ENCODE assay signal across 22 cellular contexts in the genomic region with DNA sequence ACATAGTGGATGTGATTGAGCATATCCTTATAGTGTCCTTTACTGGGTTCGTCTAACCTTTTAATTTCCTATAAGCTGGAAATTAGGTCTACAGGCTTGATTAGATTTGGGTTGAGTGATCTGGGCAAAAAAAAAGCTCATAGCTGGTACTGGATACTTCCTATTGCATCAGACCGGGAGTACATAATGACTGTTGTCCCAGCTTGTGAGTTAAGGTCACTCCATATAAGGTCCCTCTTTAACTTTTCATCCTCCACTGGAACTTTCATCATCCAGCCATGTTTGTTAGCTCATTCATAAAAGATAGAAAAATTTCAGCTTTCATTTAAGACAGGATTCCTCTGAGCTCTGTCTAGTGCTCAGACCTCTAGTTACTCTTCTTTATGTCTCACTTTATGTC.
DNase-seq lines count a peak whose midpoint lies in the region; ATAC-seq, FAIRE-seq and TF ChIP-seq lines count a peak whose summit lies in the region.
"Had no signal": no experiment of that assay in that cellular context is flagged by ENCODE, and none has a peak within 500 bp of the region (broad histone marks: within the 10 kb centered on the region; RNA-seq: fewer than 3 reads in every experiment).

No MANE protein-coding gene starts in this region.

- no peaks in the 10 kb centered on the region for H3K9me1 ChIP-seq in K562 (ENCODE audit: control insufficient read depth, insufficient read depth, low read length)

- H3K4me2 ChIP-seq in K562 (ENCODE audit: insufficient read depth, low read length) = no peak overlapping the region

- H2AFZ ChIP-seq in K562 (ENCODE audit: low read depth, low read length) = no peak overlapping the region

- H3K9me3 ChIP-seq in K562 (replicated peaks; ENCODE audit: control insufficient read depth, insufficient read depth, low read depth, low read length) (no peaks in the 10 kb centered on the region), uterus (no peaks in the 10 kb centered on the region)
- H3K9me3 ChIP-seq: body of pancreas, psoas muscle had no signal

- no peak for TF ChIP-seq EP300 in K562 (IDR thresholded peaks at IDR 0.05; ENCODE audit: low read length)

- no peak overlapping the region for H3K4me3 Mint-ChIP-seq in stimulated activated effector memory CD8-positive, alpha-beta T cell treated with anti-CD3 and anti-CD28 coated beads, Interleukin-12 subunit alpha, Interleukin-12 subunit beta, amount 100 ng/mL, for 72 hours
- H3K4me3 Mint-ChIP-seq in stimulated activated memory B cell treated with anti-CD40 and anti-IgM and Interleukin-4, amounts not matched to agents 10 μg/mL and 1 μg/mL and 100 μg/mL, for 72 hours = no peak overlapping the region
- H3K4me3 Mint-ChIP-seq: CD4-positive, CD25-positive, alpha-beta regulatory T cell; T-helper 2 cell treated with Interferon-gamma antibody and Interleukin-4, amounts not matched to agents 5 μg/mL and 100 μg/mL, for 36 hours had no signal

- H3K9ac ChIP-seq in K562 (ENCODE audit: insufficient read depth in 1 of 2, low read depth in 2 of 2, low read length in 2 of 2) = no peak overlapping the region

- no peaks in the 10 kb centered on the region for H3K4me1 ChIP-seq in K562 (replicated peaks in 1 of 2; ENCODE audit: control insufficient read depth in 2 of 2, insufficient read depth in 2 of 2, low read length in 2 of 2)
- H3K4me1 ChIP-seq in uterus = no peaks in the 10 kb centered on the region
- H3K4me1 ChIP-seq: heart left ventricle, psoas muscle had no signal

- H3K36me3 ChIP-seq in K562 (ENCODE audit: control insufficient read depth, insufficient read depth, low read length) = no peaks in the 10 kb centered on the region
- no peaks in the 10 kb centered on the region for H3K36me3 ChIP-seq in uterus
- H3K36me3 ChIP-seq: heart left ventricle, WERI-Rb-1 had no signal

- H3K27ac Mint-ChIP-seq in stimulated activated effector memory CD8-positive, alpha-beta T cell treated with anti-CD3 and anti-CD28 coated beads, Interleukin-12 subunit alpha, Interleukin-12 subunit beta, amount 100 ng/mL, for 72 hours = no peak overlapping the region
- no peak overlapping the region for H3K27ac Mint-ChIP-seq in stimulated activated memory B cell treated with anti-CD40 and anti-IgM and Interleukin-4, amounts not matched to agents 10 μg/mL and 1 μg/mL and 100 μg/mL, for 72 hours
- H3K27ac Mint-ChIP-seq: activated T-helper 2 cell treated with anti-CD3 and anti-CD28 coated beads, Interferon-gamma antibody, Interleukin-2, Interleukin-4, amounts not matched to agents 10 μg/mL and 5 μg/mL and 100 μg/mL, durations not matched to agents 14 hours and 24 hours and 36 hours; CD4-positive, CD25-positive, alpha-beta regulatory T cell; T-helper 2 cell treated with Interferon-gamma antibody and Interleukin-4, amounts not matched to agents 5 μg/mL and 100 μg/mL, for 36 hours had no signal

- intact Hi-C loops in K562 (cut with micrococcal nuclease) (no loop called here), uterus (cut with DNase I; ENCODE audit: low total_unique reads) (no loop called here)

- in situ Hi-C loops in K562 (cut with MboI) = loop anchor here (10.0 kb wide), 1 partner anchor 145 kb away; no protein-coding TSS in a partner anchor

- 0% methylated on average over 2 of the region's 2 CpGs for WGBS in K562 (ENCODE audit: insufficient coverage, low coverage, missing lambda C conversion rate)

- no peaks in the 10 kb centered on the region for H3K27me3 Mint-ChIP-seq in stimulated activated memory B cell treated with anti-CD40 and anti-IgM and Interleukin-4, amounts not matched to agents 10 μg/mL and 1 μg/mL and 100 μg/mL, for 72 hours

- no peaks in the 10 kb centered on the region for H4K20me1 ChIP-seq in K562 (replicated peaks; ENCODE audit: control insufficient read depth, insufficient read depth, low read length)

- CTCF ChIA-PET in K562 (lab: Yijun Ruan, JAX; ENCODE audit: low intra/inter-chr PET ratio) = no interaction called here

- FAIRE-seq in K562 (lab: Jason Lieb, UNC) = no peak
- FAIRE-seq: D721Med, HTR-8/SVneo had no signal

- H3K4me3 ChIP-seq in K562 = no peak overlapping the region
- no peak overlapping the region for H3K4me3 ChIP-seq in uterus
- H3K4me3 ChIP-seq: body of pancreas, heart left ventricle, psoas muscle, SK-N-MC had no signal

- no peak for ATAC-seq in K562
- peak; percentile 61 for ATAC-seq in stimulated activated effector memory CD8-positive, alpha-beta T cell treated with anti-CD3 and anti-CD28 coated beads, Interleukin-12 subunit alpha, Interleukin-12 subunit beta, amount 100 ng/mL, for 72 hours
- no peak for ATAC-seq in stimulated activated memory B cell treated with anti-CD40 and anti-IgM and Interleukin-4, amounts not matched to agents 10 μg/mL and 1 μg/mL and 100 μg/mL, for 72 hours
- ATAC-seq: body of pancreas, heart left ventricle, left cardiac atrium, psoas muscle had no signal

- TF ChIP-seq RAD21 in K562 (CRISPR knock-in tag; conservative IDR thresholded peaks at IDR 0.05 in 1 of 2, IDR thresholded peaks at IDR 0.05 in 1 of 2) = no peak

- no peak overlapping the region for H3K27ac ChIP-seq in K562 (ENCODE audit: extremely low read depth, low read depth, low read length)
- H3K27ac ChIP-seq in uterus = peak overlapping the region in 1 of 2 donors; percentile 43
- H3K27ac ChIP-seq: body of pancreas, heart left ventricle, psoas muscle, RWPE1, SK-N-MC, WERI-Rb-1 had no signal

- H3K9me3 Mint-ChIP-seq in stimulated activated effector memory CD8-positive, alpha-beta T cell treated with anti-CD3 and anti-CD28 coated beads, Interleukin-12 subunit alpha, Interleukin-12 subunit beta, amount 100 ng/mL, for 72 hours = no peaks in the 10 kb centered on the region
- H3K9me3 Mint-ChIP-seq in stimulated activated memory B cell treated with anti-CD40 and anti-IgM and Interleukin-4, amounts not matched to agents 10 μg/mL and 1 μg/mL and 100 μg/mL, for 72 hours = no peaks in the 10 kb centered on the region
- H3K9me3 Mint-ChIP-seq: activated T-helper 2 cell treated with anti-CD3 and anti-CD28 coated beads, Interferon-gamma antibody, Interleukin-2, Interleukin-4, amounts not matched to agents 10 μg/mL and 5 μg/mL and 100 μg/mL, durations not matched to agents 14 hours and 24 hours and 36 hours; T-helper 2 cell treated with Interferon-gamma antibody and Interleukin-4, amounts not matched to agents 5 μg/mL and 100 μg/mL, for 36 hours had no signal

- H3K36me3 Mint-ChIP-seq in stimulated activated effector memory CD8-positive, alpha-beta T cell treated with anti-CD3 and anti-CD28 coated beads, Interleukin-12 subunit alpha, Interleukin-12 subunit beta, amount 100 ng/mL, for 72 hours = no peaks in the 10 kb centered on the region
- H3K36me3 Mint-ChIP-seq in stimulated activated memory B cell treated with anti-CD40 and anti-IgM and Interleukin-4, amounts not matched to agents 10 μg/mL and 1 μg/mL and 100 μg/mL, for 72 hours = no peaks in the 10 kb centered on the region
- H3K36me3 Mint-ChIP-seq: CD4-positive, CD25-positive, alpha-beta regulatory T cell had no signal

- DNase-seq in HCEC 1CT (peak; percentile 50), OCI-M1 (lab: John Stamatoyannopoulos, UW) (peak; percentile 4), K562 (ENCODE audit: extremely low read depth in 1 of 4, low spot score in 3 of 4) (no peak), NCI-H2171 treated with DMSO at 0.1 percent for 48 hours (lab: John Stamatoyannopoulos, UW) (no peak), uterus (no peak)
- DNase-seq in stimulated activated effector memory CD8-positive, alpha-beta T cell treated with anti-CD3 and anti-CD28 coated beads, Interleukin-12 subunit alpha, Interleukin-12 subunit beta, amount 100 ng/mL, for 72 hours (ENCODE audit: low spot score in 2 of 2) = no peak
- DNase-seq: activated CD4-positive, alpha-beta T cell treated with anti-CD3 and anti-CD28 coated beads, Interleukin-2, amount 50 U/mL, for 1 hour; body of pancreas; CD4-positive, CD25-positive, alpha-beta regulatory T cell; cerebellar nuclear complex; heart left ventricle; left cardiac atrium; NCI-H1436; psoas muscle; WERI-Rb-1 had no signal

- no peaks in the 10 kb centered on the region; a peak in 1 of 5 replicates for H3K27me3 ChIP-seq in K562 (ENCODE audit: control insufficient read depth in 2 of 2, insufficient read depth in 2 of 2, low read length in 2 of 2)
- H3K27me3 ChIP-seq in uterus = no peaks in the 10 kb centered on the region
- H3K27me3 ChIP-seq: body of pancreas had no signal

- H3K79me2 ChIP-seq in K562 (ENCODE audit: control insufficient read depth, insufficient read depth, low read length) = no peaks in the 10 kb centered on the region

- no peaks in the 10 kb centered on the region for H3K4me1 Mint-ChIP-seq in stimulated activated effector memory CD8-positive, alpha-beta T cell treated with anti-CD3 and anti-CD28 coated beads, Interleukin-12 subunit alpha, Interleukin-12 subunit beta, amount 100 ng/mL, for 72 hours
- no peaks in the 10 kb centered on the region for H3K4me1 Mint-ChIP-seq in stimulated activated memory B cell treated with anti-CD40 and anti-IgM and Interleukin-4, amounts not matched to agents 10 μg/mL and 1 μg/mL and 100 μg/mL, for 72 hours

- BruUV-seq in K562 (replicated peaks; lab: Mats Ljungman, UMichigan) = no TSS peak

- POLR2A ChIA-PET in K562 (lab: Yijun Ruan, JAX) = interaction anchor here (0.8 kb wide), 1 partner anchor 9 kb away, joined by 3 read pairs; no protein-coding TSS in a partner anchor

- no peak for TF ChIP-seq POLR2A in K562 (conservative IDR thresholded peaks at IDR 0.05)
- no peak for TF ChIP-seq POLR2A in uterus (IDR thresholded peaks at IDR 0.05)

- TF ChIP-seq CTCF in K562 (IDR thresholded peaks at IDR 0.05 in 2 of 3, conservative IDR thresholded peaks at IDR 0.05 in 1 of 3; ENCODE audit: insufficient read depth in 2 of 3, low read depth in 1 of 3, low read length in 3 of 3) = no peak
- TF ChIP-seq CTCF in uterus (IDR thresholded peaks at IDR 0.05) = no peak

TF ChIP-seq in K562, 482 proteins besides CTCF, POLR2A, EP300 and RAD21 (continues in another document):
- TF ChIP-seq RCOR1 (IDR thresholded peaks at IDR 0.05; ENCODE audit: borderline replicate concordance in 1 of 2, low read depth in 2 of 2, low read length in 2 of 2) (no peak), BHLHE40 (IDR thresholded peaks at IDR 0.05; ENCODE audit: low read length) (no peak), ZNF175 (CRISPR knock-in tag; IDR thresholded peaks at IDR 0.05; ENCODE audit: low read depth) (peak; percentile 7; the same call in 1 of the 2 replicates), CEBPG (CRISPR knock-in tag; IDR thresholded peaks at IDR 0.05) (no peak), CEBPG (tag; conservative IDR thresholded peaks at IDR 0.05 in 1 of 2, IDR thresholded peaks at IDR 0.05 in 1 of 2) (peak; percentile 81 to 88)
- TF ChIP-seq, protein P1, sequence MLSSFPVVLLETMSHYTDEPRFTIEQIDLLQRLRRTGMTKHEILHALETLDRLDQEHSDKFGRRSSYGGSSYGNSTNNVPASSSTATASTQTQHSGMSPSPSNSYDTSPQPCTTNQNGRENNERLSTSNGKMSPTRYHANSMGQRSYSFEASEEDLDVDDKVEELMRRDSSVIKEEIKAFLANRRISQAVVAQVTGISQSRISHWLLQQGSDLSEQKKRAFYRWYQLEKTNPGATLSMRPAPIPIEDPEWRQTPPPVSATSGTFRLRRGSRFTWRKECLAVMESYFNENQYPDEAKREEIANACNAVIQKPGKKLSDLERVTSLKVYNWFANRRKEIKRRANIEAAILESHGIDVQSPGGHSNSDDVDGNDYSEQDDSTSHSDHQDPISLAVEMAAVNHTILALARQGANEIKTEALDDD (IDR thresholded peaks at IDR 0.05) = no peak

Comparison
In these comparisons a context has a peak if more than half of its experiments do, and no peak if none do; other contexts are left out.
1. DNase-seq: peak in HCEC 1CT (single experiment) and OCI-M1 (single experiment); none in K562 (0 of 4), stimulated activated effector memory CD8-positive, alpha-beta T cell treated with anti-CD3 and anti-CD28 coated beads, Interleukin-12 subunit alpha, Interleukin-12 subunit beta, amount 100 ng/mL, for 72 hours (0 of 2), NCI-H2171 treated with DMSO at 0.1 percent for 48 hours (single experiment) and uterus (0 of 2).